19 cellular contexts compared by ENCODE assay signal in the genomic region with DNA sequence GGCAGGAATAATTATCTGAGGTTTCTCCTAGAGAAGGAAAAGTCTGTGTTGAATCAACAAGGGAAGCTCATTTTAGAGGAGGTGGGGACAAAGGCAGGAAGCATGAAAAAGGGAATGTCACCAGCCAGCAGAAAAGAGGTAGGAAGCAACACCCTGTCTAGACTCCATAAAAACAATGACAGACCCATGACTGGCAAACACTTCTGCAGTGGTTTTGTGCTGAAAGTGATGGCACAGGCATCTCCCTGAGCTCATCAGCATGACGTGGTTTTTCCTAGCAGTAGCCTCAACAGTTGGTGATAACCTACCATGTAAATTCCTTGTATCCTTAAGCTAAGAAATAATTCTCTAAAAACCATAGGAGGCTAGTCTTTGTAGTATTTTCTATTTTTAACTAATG.
DNase-seq lines count a peak whose midpoint lies in the region; ATAC-seq and TF ChIP-seq lines count a peak whose summit lies in the region.
"Had no signal": no experiment of that assay in that cellular context is flagged by ENCODE, and none has a peak within 500 bp of the region (broad histone marks: within the 10 kb centered on the region; RNA-seq: fewer than 3 reads in every experiment).

No MANE protein-coding gene starts in this region.

- H3K9me3 ChIP-seq in tibial nerve (no peaks in the 10 kb centered on the region), MM.1S (replicated peaks; ENCODE audit: insufficient read depth, low read length) (no peaks in the 10 kb centered on the region)
- H3K9me3 ChIP-seq: lower lobe of right lung, vagina had no signal

- H3K9me2 ChIP-seq in MM.1S (replicated peaks; ENCODE audit: insufficient read depth, low read length): no peaks in the 10 kb centered on the region

- H2AFZ ChIP-seq in MM.1S (ENCODE audit: low read length): no peak overlapping the region

- H3K9me3 Mint-ChIP-seq in WTC11: peaks cover 19% of the 10 kb centered on the region
- H3K9me3 Mint-ChIP-seq: activated naive CD8-positive, alpha-beta T cell treated with anti-CD3 and anti-CD28 coated beads for 36 hours had no signal

- 58 to 59% methylated on average over 1 of the region's 1 CpG for WGBS in tibial nerve, 2 donors

- no peaks in the 10 kb centered on the region for H3K36me3 ChIP-seq in tibial nerve
- no peaks in the 10 kb centered on the region for H3K36me3 ChIP-seq in MM.1S (replicated peaks; ENCODE audit: insufficient read depth, low read length)
- H3K36me3 ChIP-seq: lower lobe of right lung, vagina had no signal

- ATAC-seq in WTC11: peak; percentile 26; the same call in 1 of the 2 replicates
- ATAC-seq: lower lobe of right lung; stimulated activated memory B cell treated with anti-CD40 and anti-IgM and Interleukin-4, amounts not matched to agents 10 μg/mL and 1 μg/mL and 100 μg/mL, for 72 hours had no signal

- TF ChIP-seq POLR2A in tibial nerve (IDR thresholded peaks at IDR 0.05): no peak

- H3K4me3 ChIP-seq in tibial nerve: no peak overlapping the region
- no peak overlapping the region for H3K4me3 ChIP-seq in MM.1S (ENCODE audit: low read length)
- H3K4me3 ChIP-seq: lower lobe of right lung, vagina had no signal

- H3F3A ChIP-seq in MM.1S (ENCODE audit: insufficient read depth, low read length): no peaks in the 10 kb centered on the region

- POLR2A ChIA-PET in WTC11 (lab: Charles Lee): no interaction called here

- H3K27me3 ChIP-seq in tibial nerve (no peaks in the 10 kb centered on the region), MM.1S (replicated peaks; ENCODE audit: insufficient read depth, low read length) (no peaks in the 10 kb centered on the region)
- H3K27me3 ChIP-seq: vagina had no signal

- no peak overlapping the region for H3K9ac ChIP-seq in MM.1S (ENCODE audit: low read length)

- TF ChIP-seq CTCF in WTC11 (IDR thresholded peaks at IDR 0.05): no peak
- no peak for TF ChIP-seq CTCF in tibial nerve (IDR thresholded peaks at IDR 0.05)
- no peak for TF ChIP-seq CTCF in MM.1S (IDR thresholded peaks at IDR 0.05; ENCODE audit: low read length)

- H4K20me1 ChIP-seq in MM.1S (ENCODE audit: insufficient read depth, low read length): no peaks in the 10 kb centered on the region

- no peak overlapping the region for H3K4me2 ChIP-seq in MM.1S (ENCODE audit: low read depth, low read length)

- in situ Hi-C loops in Caki2 (cut with HindIII; ENCODE audit: low pct_unique_long_range_greater_than_20kb, low sequenced_read_pairs): no loop called here

- H3K4me3 Mint-ChIP-seq in WTC11: no peak overlapping the region
- H3K4me3 Mint-ChIP-seq: activated naive CD8-positive, alpha-beta T cell treated with anti-CD3 and anti-CD28 coated beads for 36 hours; stimulated activated memory B cell treated with anti-CD40 and anti-IgM and Interleukin-4, amounts not matched to agents 10 μg/mL and 1 μg/mL and 100 μg/mL, for 72 hours had no signal

- no peak overlapping the region for H3K27ac Mint-ChIP-seq in WTC11
- H3K27ac Mint-ChIP-seq: activated naive CD8-positive, alpha-beta T cell treated with anti-CD3 and anti-CD28 coated beads for 36 hours; stimulated activated memory B cell treated with anti-CD40 and anti-IgM and Interleukin-4, amounts not matched to agents 10 μg/mL and 1 μg/mL and 100 μg/mL, for 72 hours had no signal

- H3K4me1 ChIP-seq in tibial nerve (peaks cover 0 to 5% (median 0%) of the 10 kb centered on the region in 4 donors), MM.1S (ENCODE audit: low read length) (no peaks in the 10 kb centered on the region)
- H3K4me1 ChIP-seq: lower lobe of right lung had no signal

- DNase-seq in Caki2 (ENCODE audit: low read depth): peak; percentile 41
- peak; percentile 82 for DNase-seq in LHCN-M2 (ENCODE audit: low read depth)
- DNase-seq in WTC11 (ENCODE audit: low spot score): no peak
- peak; percentile 38 to 73 for DNase-seq in lung microvascular endothelial cell (ENCODE audit: low read depth in 2 of 2)
- no peak for DNase-seq in tibial nerve (ENCODE audit: low spot score in 2 of 2)
- DNase-seq in MM.1S: no peak
- DNase-seq in activated CD8-positive, alpha-beta memory T cell treated with anti-CD3 and anti-CD28 coated beads, Interleukin-2, amount 50 U/mL, for 4 hours: no peak
- DNase-seq in HT-29 (ENCODE audit: low spot score): no peak
- DNase-seq: activated CD4-positive, CD25-positive, alpha-beta regulatory T cell treated with anti-CD3 and anti-CD28 coated beads, Interleukin-2, amount 50 U/mL, for 72 hours; activated naive CD8-positive, alpha-beta T cell treated with anti-CD3 and anti-CD28 coated beads for 36 hours; activated T-cell treated with anti-CD3 and anti-CD28 coated beads for 4 hours; C1 segment of cervical spinal cord; KBM-7; lower lobe of right lung; NCI-H187 treated with DMSO at 0.1 percent for 48 hours; retina; SW 1271 had no signal

- H3K79me2 ChIP-seq in MM.1S (ENCODE audit: low read length): no peaks in the 10 kb centered on the region

- H3K27ac ChIP-seq in tibial nerve (no peak overlapping the region), MM.1S (ENCODE audit: low read length) (no peak overlapping the region)
- H3K27ac ChIP-seq: lower lobe of right lung, vagina had no signal

- H3K27me3 Mint-ChIP-seq in WTC11 (ENCODE audit: low read depth): no peaks in the 10 kb centered on the region
- H3K27me3 Mint-ChIP-seq: stimulated activated memory B cell treated with anti-CD40 and anti-IgM and Interleukin-4, amounts not matched to agents 10 μg/mL and 1 μg/mL and 100 μg/mL, for 72 hours had no signal

- TF ChIP-seq EP300 in tibial nerve (IDR thresholded peaks at IDR 0.05): no peak

- H3K36me3 Mint-ChIP-seq in WTC11: peaks cover 14% of the 10 kb centered on the region
- H3K36me3 Mint-ChIP-seq: activated naive CD8-positive, alpha-beta T cell treated with anti-CD3 and anti-CD28 coated beads for 36 hours; stimulated activated memory B cell treated with anti-CD40 and anti-IgM and Interleukin-4, amounts not matched to agents 10 μg/mL and 1 μg/mL and 100 μg/mL, for 72 hours had no signal

- peaks cover 44% of the 10 kb centered on the region for H3K4me1 Mint-ChIP-seq in WTC11
- H3K4me1 Mint-ChIP-seq: activated naive CD8-positive, alpha-beta T cell treated with anti-CD3 and anti-CD28 coated beads for 36 hours; stimulated activated memory B cell treated with anti-CD40 and anti-IgM and Interleukin-4, amounts not matched to agents 10 μg/mL and 1 μg/mL and 100 μg/mL, for 72 hours had no signal

- CTCF ChIA-PET in WTC11 (lab: Charles Lee): interaction anchor here (0.8 to 1.9 kb wide), 3 partner anchors 33 to 200 kb away, joined by 3 to 6 read pairs (median 3); no protein-coding TSS in a partner anchor

TF ChIP-seq in WTC11, 78 proteins besides CTCF, POLR2A, EP300 and RAD21 (continues in another document):
- TF ChIP-seq MYBL2 (CRISPR knock-in tag; IDR thresholded peaks at IDR 0.05) (no peak), ZNF317 (CRISPR knock-in tag; IDR thresholded peaks at IDR 0.05; ENCODE audit: borderline replicate concordance, low read depth) (no peak), MAX (CRISPR knock-in tag; IDR thresholded peaks at IDR 0.05) (no peak), JUN (CRISPR knock-in tag; IDR thresholded peaks at IDR 0.05) (no peak), GABPB1 (CRISPR knock-in tag; IDR thresholded peaks at IDR 0.05) (no peak), ZBTB21 (CRISPR knock-in tag; IDR thresholded peaks at IDR 0.05; ENCODE audit: borderline replicate concordance) (no peak), ARID4B (CRISPR knock-in tag; IDR thresholded peaks at IDR 0.05; ENCODE audit: borderline replicate concordance) (no peak), IRF2 (CRISPR knock-in tag; IDR thresholded peaks at IDR 0.05; ENCODE audit: borderline replicate concordance, low read depth) (no peak)

Comparison
In these comparisons a context has a peak if more than half of its experiments do, and no peak if none do; other contexts are left out.
1. DNase-seq: peak in Caki2 (single experiment), LHCN-M2 (single experiment) and lung microvascular endothelial cell (2 of 2); none in WTC11 (single experiment), tibial nerve (0 of 2), MM.1S (single experiment), activated CD8-positive, alpha-beta memory T cell treated with anti-CD3 and anti-CD28 coated beads, Interleukin-2, amount 50 U/mL, for 4 hours (single experiment) and HT-29 (single experiment).